Comparison of ENCODE assay signal across 20 cellular contexts in the genomic region with DNA sequence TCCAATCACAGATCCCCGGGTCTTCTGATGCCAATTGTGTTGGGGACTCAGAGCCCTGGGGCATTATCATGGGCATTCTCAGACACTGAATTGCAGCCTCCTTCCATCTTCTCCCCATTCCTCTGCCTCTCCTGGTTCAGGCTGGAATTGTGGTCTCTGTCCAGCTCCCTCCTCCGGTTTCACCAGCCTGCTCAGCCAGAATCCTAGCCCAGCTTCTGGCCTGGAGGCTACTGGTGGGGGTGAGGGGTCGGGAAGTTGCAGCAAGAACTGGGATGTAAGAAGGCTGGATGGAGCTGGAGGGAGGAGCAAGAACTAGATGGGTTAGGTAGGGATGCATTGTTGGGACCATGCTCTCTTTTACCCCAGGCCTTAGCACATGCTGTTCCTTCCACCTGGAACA. TPM values are rescaled to one million over a fixed set of nuclear protein-coding genes. Genes with fewer than 3 reads are reported as not detected.
DNase-seq lines count a peak whose midpoint lies in the region; ATAC-seq, FAIRE-seq and TF ChIP-seq lines count a peak whose summit lies in the region.
"Had no signal": no experiment of that assay in that cellular context is flagged by ENCODE, and none has a peak within 500 bp of the region (broad histone marks: within the 10 kb centered on the region; RNA-seq: fewer than 3 reads in every experiment).

No MANE protein-coding gene starts in this region.

- no peaks in the 10 kb centered on the region for H3K27me3 ChIP-seq in spleen (replicated peaks in 1 of 7)

- no peaks in the 10 kb centered on the region for H3K9me3 ChIP-seq in spleen

- no peak overlapping the region for H3K27ac ChIP-seq in spleen
- H3K27ac ChIP-seq: KMS-11 had no signal

- WGBS in spleen, 5 donors, result 91 to 95% (median 94%) methylated on average over 3 of the region's 3 CpGs

- no peak for FAIRE-seq in D721Med (lab: Jason Lieb, UNC)
- FAIRE-seq: HTR-8/SVneo had no signal

- H3K4me1 ChIP-seq in spleen, result peaks cover 0 to 22% (median 4%) of the 10 kb centered on the region in 6 donors

- peak; percentile 31 for DNase-seq in activated effector memory CD4-positive, alpha-beta T cell treated with anti-CD3 and anti-CD28 coated beads, Interleukin-2, amount 50 U/mL, for 16 hours
- DNase-seq in activated effector memory CD4-positive, alpha-beta T cell treated with Interleukin-2 at 50 U/mL for 16 hours, result no peak
- peak; percentile 82 for DNase-seq in ELF-1 (ENCODE audit: low read depth, low spot score)
- DNase-seq in islet precursor cell, result peak; percentile 71
- peak; percentile 46 for DNase-seq in spleen
- no peak for DNase-seq in D721Med (ENCODE audit: insufficient read length, low spot score)
- DNase-seq: EL, H9, IMR-90, NCI-H1092 treated with DMSO at 0.1 percent for 48 hours, NCI-H1436 treated with DMSO at 0.1 percent for 48 hours, NCI-H1930, NCI-H2227 treated with DMSO at 0.1 percent for 48 hours, NCI-H510A treated with DMSO at 0.1 percent for 48 hours, NCI-H748 treated with DMSO at 0.1 percent for 48 hours had no signal

- TF ChIP-seq CTCF in spleen (IDR thresholded peaks at IDR 0.05 in 8 of 11, conservative IDR thresholded peaks at IDR 0.05 in 3 of 11), result no peak
- no peak for TF ChIP-seq CTCF in D721Med (IDR thresholded peaks at IDR 0.05; ENCODE audit: insufficient read depth, missing control alignments)

- TF ChIP-seq POLR2A in spleen (IDR thresholded peaks at IDR 0.05), result no peak

- no peak overlapping the region for H3K4me3 ChIP-seq in spleen

- ATAC-seq in GM21515 (IDR thresholded peaks at IDR 0.05; ENCODE audit: unreplicated experiment) (no peak), HG03139 (IDR thresholded peaks at IDR 0.05; ENCODE audit: unreplicated experiment) (no peak)
- ATAC-seq: SK-N-SH treated with all-trans-retinoic acid at 6 μM for 48 hours had no signal

- peaks cover 0 to 42% (median 13%) of the 10 kb centered on the region in 6 donors for H3K36me3 ChIP-seq in spleen

- intact Hi-C loops in spleen (cut with DNase I; ENCODE audit: low total_unique reads), result no loop called here

RNA-seq across cellular contexts. Expression of a gene that starts 53.5 kb away (rescaled TPM):
- total RNA-seq in spleen, result 100 to 1,000 TPM in 5 of 7 donors, 10 to 100 TPM in 2; 81.7 to 141 (median 121) TPM
- polyA plus RNA-seq in spleen, result 10 to 100 TPM; 23.7 to 41.0 (median 29.2) TPM

Comparison
In these comparisons a context has a peak if more than half of its experiments do, and no peak if none do; other contexts are left out.
1. DNase-seq: peak in activated effector memory CD4-positive, alpha-beta T cell treated with anti-CD3 and anti-CD28 coated beads, Interleukin-2, amount 50 U/mL, for 16 hours (single experiment), ELF-1 (single experiment), islet precursor cell (single experiment) and spleen (single experiment); none in activated effector memory CD4-positive, alpha-beta T cell treated with Interleukin-2 at 50 U/mL for 16 hours (single experiment) and D721Med (single experiment).